Comparison of ENCODE assay signal across 36 cellular contexts in the genomic region with DNA sequence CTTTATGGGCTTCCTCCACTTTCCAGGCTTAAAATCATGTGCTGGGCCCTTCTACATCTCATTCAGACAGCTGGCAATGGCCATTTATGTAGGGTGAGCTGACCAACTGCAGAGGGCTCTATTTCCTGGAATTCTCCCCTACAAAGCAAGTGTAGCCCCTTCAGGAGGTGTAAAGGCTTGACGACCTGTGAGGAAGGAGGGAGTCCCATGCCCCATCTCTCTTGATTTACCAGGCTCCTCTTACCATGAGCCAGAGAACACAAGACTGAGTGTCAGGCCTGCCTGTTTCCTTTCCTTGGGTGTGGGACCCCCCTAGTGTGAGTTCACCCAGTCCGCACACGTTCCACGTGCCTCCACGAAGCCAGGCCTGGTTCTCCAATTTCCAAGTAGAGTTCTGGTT. TPM values are rescaled to one million over a fixed set of nuclear protein-coding genes. Genes with fewer than 3 reads are reported as not detected.
"Had no signal": no experiment of that assay in that cellular context is flagged by ENCODE, and none has a peak within 500 bp of the region (broad histone marks: within the 10 kb centered on the region; RNA-seq: fewer than 3 reads in every experiment).

No MANE protein-coding gene starts in this region.

- H3K36me3 ChIP-seq: adrenal gland, esophagus squamous epithelium, gastroesophageal sphincter, WERI-Rb-1 had no signal

- H3K4me1 ChIP-seq: body of pancreas, esophagus squamous epithelium, gastroesophageal sphincter had no signal

- DNase-seq: activated B cell treated with CpG ODN at 0.5 μM for 24 hours; activated CD4-positive, alpha-beta T cell treated with anti-CD3 and anti-CD28 coated beads for 48 hours; activated CD4-positive, alpha-beta T cell treated with anti-CD3 and anti-CD28 coated beads, Interleukin-2, amount 50 U/mL, for 1 hour; activated CD4-positive, alpha-beta T cell treated with anti-CD3 and anti-CD28 coated beads, Interleukin-2, amount 50 U/mL, for 48 hours; activated CD8-positive, alpha-beta memory T cell treated with anti-CD3 and anti-CD28 coated beads for 24 hours; activated CD8-positive, alpha-beta T cell treated with anti-CD3 and anti-CD28 coated beads for 36 hours; activated effector memory CD4-positive, alpha-beta T cell treated with Interleukin-2 at 50 U/mL for 16 hours; activated gamma-delta T cell treated with Interleukin-2 at 50 U/mL for 16 hours; activated naive CD4-positive, alpha-beta T cell treated with anti-CD3 and anti-CD28 coated beads, Interleukin-2, amount 50 U/mL, for 16 hours; activated naive CD4-positive, alpha-beta T cell treated with Interleukin-2 at 50 U/mL for 16 hours; activated T-cell treated with anti-CD3 and anti-CD28 coated beads, Interleukin-2, amount 50 U/mL, for 4 hours; adrenal gland; amygdala; aorta; body of pancreas; caudate nucleus; cortex of kidney; dermis blood vessel endothelial cell; effector memory CD4-positive, alpha-beta T cell; erythroblast; esophagus squamous epithelium; foreskin melanocyte; T-helper 1 cell; T-helper 17 cell; T1000; WERI-Rb-1 had no signal

- FAIRE-seq: colon had no signal

- H3K27me3 ChIP-seq: adrenal gland, body of pancreas, esophagus squamous epithelium had no signal

- H3K9me3 Mint-ChIP-seq: activated B cell treated with CpG ODN at 0.5 μM for 24 hours; activated CD8-positive, alpha-beta T cell treated with anti-CD3 and anti-CD28 coated beads for 36 hours; activated T-cell treated with anti-CD3 and anti-CD28 coated beads, Interleukin-2, amount 50 U/mL, for 4 hours; activated T-helper 17 cell treated with anti-CD3 and anti-CD28 coated beads, Interleukin-2, amount 50 U/mL, for 72 hours; T-helper 2 cell treated with Interferon-gamma antibody and Interleukin-4, amounts not matched to agents 5 μg/mL and 100 μg/mL, for 36 hours had no signal

- H3K36me3 Mint-ChIP-seq: activated naive CD8-positive, alpha-beta T cell had no signal

- ATAC-seq: activated CD4-positive, CD25-positive, alpha-beta regulatory T cell treated with anti-CD3 and anti-CD28 coated beads, Interleukin-2, amount 50 U/mL, for 24 hours; activated CD8-positive, alpha-beta T cell treated with anti-CD3 and anti-CD28 coated beads for 36 hours; activated T-cell treated with anti-CD3 and anti-CD28 coated beads, Interleukin-2, amount 50 U/mL, for 4 hours; activated T-helper 17 cell treated with anti-CD3 and anti-CD28 coated beads, Interleukin-2, amount 50 U/mL, for 72 hours; body of pancreas; gastroesophageal sphincter; T-helper 17 cell had no signal

- H3K4me3 Mint-ChIP-seq: activated B cell treated with CpG ODN at 0.5 μM for 24 hours; activated CD8-positive, alpha-beta T cell treated with anti-CD3 and anti-CD28 coated beads for 36 hours; activated naive CD8-positive, alpha-beta T cell; activated T-cell treated with anti-CD3 and anti-CD28 coated beads, Interleukin-2, amount 50 U/mL, for 4 hours; activated T-helper 17 cell treated with anti-CD3 and anti-CD28 coated beads, Interleukin-2, amount 50 U/mL, for 72 hours; T-helper 17 cell; T-helper 2 cell treated with Interferon-gamma antibody and Interleukin-4, amounts not matched to agents 5 μg/mL and 100 μg/mL, for 36 hours had no signal

- H3K27ac ChIP-seq: adrenal gland, body of pancreas, esophagus squamous epithelium, gastroesophageal sphincter, WERI-Rb-1 had no signal

- H3K9me3 ChIP-seq: adrenal gland, body of pancreas, esophagus squamous epithelium, gastroesophageal sphincter had no signal

- H3K27ac Mint-ChIP-seq: activated B cell treated with CpG ODN at 0.5 μM for 24 hours; activated CD8-positive, alpha-beta T cell treated with anti-CD3 and anti-CD28 coated beads for 36 hours; activated naive CD8-positive, alpha-beta T cell; activated T-helper 17 cell treated with anti-CD3 and anti-CD28 coated beads, Interleukin-2, amount 50 U/mL, for 72 hours; T-helper 17 cell; T-helper 2 cell treated with Interferon-gamma antibody and Interleukin-4, amounts not matched to agents 5 μg/mL and 100 μg/mL, for 36 hours had no signal

- H3K4me3 ChIP-seq: adrenal gland, body of pancreas, esophagus squamous epithelium, gastroesophageal sphincter had no signal

- H3K4me1 Mint-ChIP-seq: activated B cell treated with CpG ODN at 0.5 μM for 24 hours; activated T-helper 17 cell treated with anti-CD3 and anti-CD28 coated beads, Interleukin-2, amount 50 U/mL, for 72 hours; T-helper 17 cell had no signal

RNA-seq across cellular contexts. Expression of a gene that starts 16.6 kb away (rescaled TPM):
- total RNA-seq: activated B cell treated with CpG ODN at 0.5 μM for 24 hours; activated CD8-positive, alpha-beta T cell treated with anti-CD3 and anti-CD28 coated beads for 36 hours; activated T-cell treated with anti-CD3 and anti-CD28 coated beads, Interleukin-2, amount 50 U/mL, for 4 hours; activated T-helper 17 cell treated with anti-CD3 and anti-CD28 coated beads, Interleukin-2, amount 50 U/mL, for 72 hours; body of pancreas; chondrocyte; dermis blood vessel endothelial cell; fibroblast of villous mesenchyme; glomerular endothelial cell; T-helper 17 cell had no signal
- polyA plus RNA-seq: fibroblast of lung had no signal
